26 cellular contexts compared by ENCODE assay signal in the genomic region with DNA sequence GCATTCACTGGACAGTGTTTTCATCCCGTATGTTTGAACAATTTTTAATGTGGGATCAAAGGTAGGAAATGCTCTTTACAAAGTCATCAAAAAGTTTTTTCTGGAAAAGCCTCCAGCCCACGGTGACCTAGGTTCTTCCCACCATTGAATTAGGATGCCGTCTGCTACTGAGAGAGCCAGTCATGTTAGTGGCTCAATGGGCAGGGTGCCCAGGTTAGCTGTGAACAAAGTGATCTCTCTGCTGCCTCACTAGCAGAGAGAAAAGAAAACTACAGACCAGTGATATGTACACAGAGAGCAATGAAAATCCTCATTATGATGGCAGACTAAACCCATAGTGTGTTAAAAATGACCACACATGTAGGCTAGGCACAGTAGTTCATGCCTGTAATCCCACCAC. TPM values are rescaled to one million over a fixed set of nuclear protein-coding genes. Genes with fewer than 3 reads are reported as not detected.
"Had no signal": no experiment of that assay in that cellular context is flagged by ENCODE, and none has a peak within 500 bp of the region (broad histone marks: within the 10 kb centered on the region; RNA-seq: fewer than 3 reads in every experiment).

No MANE protein-coding gene starts in this region.

- DNase-seq: activated CD4-positive, alpha-beta memory T cell treated with anti-CD3 and anti-CD28 coated beads for 36 hours; activated CD4-positive, alpha-beta T cell treated with anti-CD3 and anti-CD28 coated beads for 48 hours; activated CD4-positive, CD25-positive, alpha-beta regulatory T cell; activated effector memory CD4-positive, alpha-beta T cell treated with Interleukin-2 at 50 U/mL for 16 hours; activated naive CD4-positive, alpha-beta T cell treated with anti-CD3 and anti-CD28 coated beads, Interleukin-2, amount 10 ng/mL, durations not matched to agents 7 days and 5 days; activated T-cell treated with anti-CD3 and anti-CD28 coated beads, Interleukin-2, amount 50 U/mL, for 72 hours; effector memory CD4-positive, alpha-beta T cell; hypothalamus; nephron progenitor cell; small intestine; stimulated activated CD4-positive, alpha-beta T cell treated with anti-CD3 and anti-CD28 coated beads, Interleukin-2, amount 100 ng/mL, for 24 hours; stimulated activated naive CD8-positive, alpha-beta T cell treated with anti-CD3 and anti-CD28 coated beads, Interleukin-15, amount 100 ng/mL, for 72 hours; T-helper 17 cell; trophoblast cell had no signal

- H2AFZ ChIP-seq: parathyroid adenoma had no signal

- H3K4me3 Mint-ChIP-seq: activated CD4-positive, alpha-beta memory T cell treated with anti-CD3 and anti-CD28 coated beads for 36 hours; activated naive CD4-positive, alpha-beta T cell treated with anti-CD3 and anti-CD28 coated beads, Interleukin-2, amount 10 ng/mL, durations not matched to agents 7 days and 5 days; activated T-cell treated with anti-CD3 and anti-CD28 coated beads, Interleukin-2, amount 50 U/mL, for 72 hours; memory B cell; nephron progenitor cell; stimulated activated effector memory CD8-positive, alpha-beta T cell treated with anti-CD3 and anti-CD28 coated beads, Interleukin-12 subunit alpha, Interleukin-12 subunit beta, amount 100 ng/mL, for 72 hours; stimulated activated naive CD8-positive, alpha-beta T cell treated with anti-CD3 and anti-CD28 coated beads, Interleukin-15, amount 100 ng/mL, for 72 hours; T-helper 17 cell had no signal

- H3K4me3 ChIP-seq: cardiac muscle cell, suprapubic skin, vagina had no signal

- H3K27ac ChIP-seq: cardiac muscle cell, parathyroid adenoma, suprapubic skin, vagina had no signal

- H3K27ac Mint-ChIP-seq: activated CD4-positive, alpha-beta memory T cell treated with anti-CD3 and anti-CD28 coated beads for 36 hours; activated T-cell treated with anti-CD3 and anti-CD28 coated beads, Interleukin-2, amount 50 U/mL, for 72 hours; memory B cell; nephron progenitor cell; stimulated activated effector memory CD8-positive, alpha-beta T cell treated with anti-CD3 and anti-CD28 coated beads, Interleukin-12 subunit alpha, Interleukin-12 subunit beta, amount 100 ng/mL, for 72 hours had no signal

- H3K4me1 ChIP-seq: parathyroid adenoma, vagina had no signal

- H3K9me3 ChIP-seq: suprapubic skin, vagina had no signal

- H3K36me3 ChIP-seq: cardiac muscle cell, suprapubic skin, vagina had no signal

- H3K36me3 Mint-ChIP-seq: stimulated activated effector memory CD8-positive, alpha-beta T cell treated with anti-CD3 and anti-CD28 coated beads, Interleukin-12 subunit alpha, Interleukin-12 subunit beta, amount 100 ng/mL, for 72 hours had no signal

- H3K27me3 Mint-ChIP-seq: activated CD4-positive, alpha-beta memory T cell treated with anti-CD3 and anti-CD28 coated beads for 36 hours; activated naive CD4-positive, alpha-beta T cell treated with anti-CD3 and anti-CD28 coated beads, Interleukin-2, amount 10 ng/mL, durations not matched to agents 7 days and 5 days; memory B cell; stimulated activated naive CD8-positive, alpha-beta T cell treated with anti-CD3 and anti-CD28 coated beads, Interleukin-15, amount 100 ng/mL, for 72 hours; T-helper 17 cell had no signal

- ATAC-seq: activated T-cell treated with anti-CD3 and anti-CD28 coated beads, Interleukin-2, amount 50 U/mL, for 72 hours; esophagus mucosa; sciatic nerve; stimulated activated effector memory CD8-positive, alpha-beta T cell treated with anti-CD3 and anti-CD28 coated beads, Interleukin-12 subunit alpha, Interleukin-12 subunit beta, amount 100 ng/mL, for 72 hours; stimulated activated naive CD8-positive, alpha-beta T cell treated with anti-CD3 and anti-CD28 coated beads, Interleukin-15, amount 100 ng/mL, for 72 hours; T-helper 17 cell had no signal

- H3K4me1 Mint-ChIP-seq: nephron progenitor cell had no signal

- H3K27me3 ChIP-seq: cardiac muscle cell, vagina had no signal

RNA-seq across cellular contexts. Expression of gene TRPM5, which starts 32.9 kb away (rescaled TPM):
- total RNA-seq: activated CD4-positive, alpha-beta memory T cell treated with anti-CD3 and anti-CD28 coated beads for 36 hours; dermis microvascular lymphatic vessel endothelial cell; endothelial cell of umbilical vein; esophagus mucosa; frontal cortex; sciatic nerve; vagina had no signal
- polyA plus RNA-seq: endothelial cell of umbilical vein, liver had no signal
